ENCODE assay signal across 18 cellular contexts in genomic region chr11:2530131-2530854, GRCh38.
A peak's percentile ranks its signal among the peaks of the same experiment; 100 is the strongest.
DNase-seq lines count a peak whose midpoint lies in the region; ATAC-seq, FAIRE-seq and TF ChIP-seq lines count a peak whose summit lies in the region.
"Had no signal": no experiment of that assay in that cellular context is flagged by ENCODE, and none has a peak within 500 bp of the region (broad histone marks: within the 10 kb centered on the region; RNA-seq: fewer than 3 reads in every experiment).

No MANE protein-coding gene starts in this region.

- peak; percentile 12 for DNase-seq in activated T-cell treated with anti-CD3 and anti-CD28 coated beads, Interleukin-2, amount 50 U/mL, for 1 hour
- DNase-seq in activated T-cell treated with anti-CD3 and anti-CD28 coated beads, Interleukin-2, amount 50 U/mL, for 4 hours: no peak
- DNase-seq in bronchial epithelial cell (ENCODE audit: low read depth): no peak
- no peak for DNase-seq in HepG2 (ENCODE audit: low spot score)
- peak; percentile 74 for DNase-seq in spleen
- DNase-seq in gastrocnemius medialis: no peak
- DNase-seq in NCI-H524 treated with DMSO at 0.1 percent for 48 hours (lab: John Stamatoyannopoulos, UW): no peak
- DNase-seq: activated CD4-positive, alpha-beta T cell treated with anti-CD3 and anti-CD28 coated beads, Interleukin-2, amount 10 ng/mL, durations not matched to agents 7 days and 5 days; C1 segment of cervical spinal cord; EL; foreskin melanocyte; NCI-H1105 treated with DMSO at 0.1 percent for 48 hours; NCI-H2107 had no signal

- H3K27me3 Mint-ChIP-seq in activated T-cell treated with anti-CD3 and anti-CD28 coated beads, Interleukin-2, amount 50 U/mL, for 4 hours (ENCODE audit: low read depth): no peaks in the 10 kb centered on the region
- H3K27me3 Mint-ChIP-seq: activated CD4-positive, alpha-beta T cell treated with anti-CD3 and anti-CD28 coated beads, Interleukin-2, amount 10 ng/mL, durations not matched to agents 7 days and 5 days; T-helper 17 cell had no signal

- no peaks in the 10 kb centered on the region for H3K9me3 Mint-ChIP-seq in activated T-cell treated with anti-CD3 and anti-CD28 coated beads, Interleukin-2, amount 50 U/mL, for 4 hours
- H3K9me3 Mint-ChIP-seq: activated CD4-positive, alpha-beta T cell treated with anti-CD3 and anti-CD28 coated beads, Interleukin-2, amount 10 ng/mL, durations not matched to agents 7 days and 5 days had no signal

- no peaks in the 10 kb centered on the region for H4K20me1 ChIP-seq in HepG2 (ENCODE audit: insufficient read depth, low read length)

- H3K4me3 Mint-ChIP-seq in activated T-cell treated with anti-CD3 and anti-CD28 coated beads, Interleukin-2, amount 50 U/mL, for 4 hours: no peak overlapping the region
- H3K4me3 Mint-ChIP-seq: activated CD4-positive, alpha-beta T cell treated with anti-CD3 and anti-CD28 coated beads, Interleukin-2, amount 10 ng/mL, durations not matched to agents 7 days and 5 days; T-helper 17 cell had no signal

- no peak for TF ChIP-seq RAD21 in HepG2 (CRISPR knock-in tag; IDR thresholded peaks at IDR 0.05)

- H3K4me1 Mint-ChIP-seq in activated T-cell treated with anti-CD3 and anti-CD28 coated beads, Interleukin-2, amount 50 U/mL, for 4 hours (ENCODE audit: low read depth): peaks cover 38% of the 10 kb centered on the region

- WGBS in HepG2 (ENCODE audit: low lambda C conversion rate): 18% methylated on average over 7 of the region's 17 CpGs
- 78 to 90% (median 87%) methylated on average over 11 to 17 of the region's 17 CpGs for WGBS in spleen, 5 donors

- TF ChIP-seq EP300 in HepG2 (IDR thresholded peaks at IDR 0.05; ENCODE audit: low read depth in 2 of 2, low read length in 2 of 2) (no peak), HepG2 (CRISPR knock-in tag; IDR thresholded peaks at IDR 0.05; ENCODE audit: borderline replicate concordance) (no peak)

- no peak for ATAC-seq in activated T-cell treated with anti-CD3 and anti-CD28 coated beads, Interleukin-2, amount 50 U/mL, for 4 hours
- ATAC-seq in HepG2 (no peak), gastrocnemius medialis (no peak), GM18909 (IDR thresholded peaks at IDR 0.05; ENCODE audit: poor library complexity, unreplicated experiment) (no peak)
- ATAC-seq: Panc1, T-helper 17 cell had no signal

- H3K4me2 ChIP-seq in HepG2 (ENCODE audit: low read depth, low read length): no peak overlapping the region
- H3K4me2 ChIP-seq: A549 had no signal

- H3K27ac ChIP-seq in HepG2 (ENCODE audit: extremely low read length, insufficient read depth, low read length) (no peak overlapping the region), spleen (no peak overlapping the region), gastrocnemius medialis (no peak overlapping the region)
- H3K27ac ChIP-seq: A549 had no signal

- CTCF ChIA-PET in HepG2 (lab: Yijun Ruan, JAX; ENCODE audit: low intra/inter-chr PET ratio, low total read pairs): interaction anchor here (1.5 to 3.8 kb wide), 4 partner anchors 100 to 360 kb away, joined by 3 to 148 read pairs (median 62); partner anchors contain the start of gene CDKN1C

- H3K36me3 Mint-ChIP-seq in activated T-cell treated with anti-CD3 and anti-CD28 coated beads, Interleukin-2, amount 50 U/mL, for 4 hours (ENCODE audit: insufficient read depth): no peaks in the 10 kb centered on the region

- H3K79me2 ChIP-seq in HepG2 (ENCODE audit: insufficient read depth, low read length): no peaks in the 10 kb centered on the region

- TF ChIP-seq POLR2A in HepG2 (IDR thresholded peaks at IDR 0.05; ENCODE audit: insufficient read depth in 1 of 2, low read depth in 2 of 2, low read length in 2 of 2): no peak
- no peak for TF ChIP-seq POLR2A in spleen (IDR thresholded peaks at IDR 0.05)
- TF ChIP-seq POLR2A in gastrocnemius medialis (IDR thresholded peaks at IDR 0.05): no peak

- no TSS peak for BruUV-seq in HepG2 (replicated peaks; lab: Mats Ljungman, UMichigan)

- H3K4me1 ChIP-seq in HepG2 (ENCODE audit: insufficient read depth, low read length): peaks cover 28% of the 10 kb centered on the region
- H3K4me1 ChIP-seq in spleen: peaks cover 20 to 61% (median 49%) of the 10 kb centered on the region in 6 donors
- H3K4me1 ChIP-seq in gastrocnemius medialis: peaks cover 6 to 7% of the 10 kb centered on the region in 2 donors
- H3K4me1 ChIP-seq: A549 had no signal

- POLR2A ChIA-PET in HepG2 (lab: Yijun Ruan, JAX): no interaction called here

- FAIRE-seq in bronchial epithelial cell (lab: Jason Lieb, UNC) (peak; percentile 43), HepG2 (lab: Jason Lieb, UNC) (no peak)
- FAIRE-seq: A549, H54 had no signal

- H3K36me3 ChIP-seq in bronchial epithelial cell (ENCODE audit: control insufficient read depth, insufficient read depth, low read length) (no peaks in the 10 kb centered on the region), HepG2 (replicated peaks in 1 of 2; ENCODE audit: control insufficient read depth in 1 of 2, insufficient read depth in 2 of 2, low read length in 2 of 2) (no peaks in the 10 kb centered on the region), spleen (peaks cover 0 to 11% (median 0%) of the 10 kb centered on the region in 6 donors), gastrocnemius medialis (no peaks in the 10 kb centered on the region)

- no peak overlapping the region for H3K4me3 ChIP-seq in bronchial epithelial cell (ENCODE audit: low read depth, low read length)
- no peak overlapping the region for H3K4me3 ChIP-seq in HepG2 (replicated peaks in 1 of 3; ENCODE audit: insufficient read depth in 1 of 3, low read depth in 2 of 3, low read length in 3 of 3)
- H3K4me3 ChIP-seq in spleen: no peak overlapping the region
- H3K4me3 ChIP-seq in gastrocnemius medialis: no peak overlapping the region
- H3K4me3 ChIP-seq: A549 had no signal

- TF ChIP-seq CTCF in bronchial epithelial cell (IDR thresholded peaks at IDR 0.05; ENCODE audit: insufficient read depth, low read length, severe bottlenecking) (no peak), HepG2 (CRISPR knock-in tag; IDR thresholded peaks at IDR 0.05) (no peak), spleen (IDR thresholded peaks at IDR 0.05 in 8 of 11, conservative IDR thresholded peaks at IDR 0.05 in 3 of 11) (no peak), gastrocnemius medialis (IDR thresholded peaks at IDR 0.05 in 4 of 5, conservative IDR thresholded peaks at IDR 0.05 in 1 of 5) (no peak)

- H3K27me3 ChIP-seq in bronchial epithelial cell (ENCODE audit: control insufficient read depth, insufficient read depth, low read length): no peaks in the 10 kb centered on the region
- H3K27me3 ChIP-seq in HepG2 (ENCODE audit: control insufficient read depth in 1 of 2, insufficient read depth in 2 of 2, low read length in 2 of 2): peaks cover 15 to 65% of the 10 kb centered on the region in 2 experiments
- no peaks in the 10 kb centered on the region for H3K27me3 ChIP-seq in spleen (replicated peaks in 1 of 7)
- H3K27me3 ChIP-seq in gastrocnemius medialis: no peaks in the 10 kb centered on the region

- H3K9me3 ChIP-seq in HepG2 (ENCODE audit: low read length) (no peaks in the 10 kb centered on the region), spleen (no peaks in the 10 kb centered on the region), gastrocnemius medialis (no peaks in the 10 kb centered on the region)
- H3K9me3 ChIP-seq: A549 had no signal

- no peak overlapping the region for H2AFZ ChIP-seq in HepG2 (ENCODE audit: low read length)

- no peak overlapping the region for H3K9ac ChIP-seq in HepG2 (ENCODE audit: insufficient read depth, low read depth, low read length)

- intact Hi-C loops in HepG2 (cut with micrococcal nuclease; ENCODE audit: unreplicated experiment): loop anchor here (5.0 to 10.0 kb wide), 2 partner anchors 122 to 215 kb away; no protein-coding TSS in a partner anchor
- intact Hi-C loops in spleen (cut with DNase I; ENCODE audit: low total_unique reads): no loop called here
- intact Hi-C loops in gastrocnemius medialis (cut with DNase I; ENCODE audit: low total_unique reads): loop anchor here (5.0 to 10.0 kb wide), 3 partner anchors 88 to 225 kb away; partner anchors contain the start of genes C11orf21, TRPM5 and TSPAN32

- in situ Hi-C loops in HepG2 (cut with HindIII; ENCODE audit: extremely low pct_ligation_motif_present, low pct_unique_long_range_greater_than_20kb): loop anchor here (5.0 to 10.0 kb wide), 3 partner anchors 103 to 357 kb away; partner anchors contain the start of gene CDKN1C
- in situ Hi-C loops in gastrocnemius medialis (cut with MboI; ENCODE audit: low sequenced_read_pairs in 4 of 4): loop anchor here (5.0 to 10.0 kb wide), 4 partner anchors 103 to 357 kb away; partner anchors contain the start of gene CDKN1C (in 3 of the 4)

TF ChIP-seq in HepG2, 621 proteins besides CTCF, POLR2A, EP300 and RAD21:
- TF ChIP-seq MNT (IDR thresholded peaks at IDR 0.05): peak; percentile 93
- TF ChIP-seq PLRG1 (conservative IDR thresholded peaks at IDR 0.05): no peak
- TF ChIP-seq CSRNP1 (CRISPR knock-in tag; IDR thresholded peaks at IDR 0.05): no peak
TF ChIP-seq in HepG2: peak in this region for 1.

Comparison
In these comparisons a context has a peak if more than half of its experiments do, and no peak if none do; other contexts are left out.
1. DNase-seq: peak in activated T-cell treated with anti-CD3 and anti-CD28 coated beads, Interleukin-2, amount 50 U/mL, for 1 hour (single experiment) and spleen (single experiment); none in activated T-cell treated with anti-CD3 and anti-CD28 coated beads, Interleukin-2, amount 50 U/mL, for 4 hours (single experiment), bronchial epithelial cell (single experiment), HepG2 (single experiment), gastrocnemius medialis (0 of 2) and NCI-H524 treated with DMSO at 0.1 percent for 48 hours (single experiment).